23 cellular contexts compared by ENCODE assay signal in genomic region chr5:160155017-160155725, GRCh38. TPM values are rescaled to one million over a fixed set of nuclear protein-coding genes. Genes with fewer than 3 reads are reported as not detected.
DNase-seq lines count a peak whose midpoint lies in the region; FAIRE-seq and TF ChIP-seq lines count a peak whose summit lies in the region.
"Had no signal": no experiment of that assay in that cellular context is flagged by ENCODE, and none has a peak within 500 bp of the region (broad histone marks: within the 10 kb centered on the region; RNA-seq: fewer than 3 reads in every experiment).

No MANE protein-coding gene starts in this region.

- H3K27ac Mint-ChIP-seq in progenitor cell of endocrine pancreas: peak overlapping the region; percentile 29
- no peak overlapping the region for H3K27ac Mint-ChIP-seq in activated CD4-positive, alpha-beta memory T cell treated with anti-CD3 and anti-CD28 coated beads for 36 hours
- H3K27ac Mint-ChIP-seq: H9; naive thymus-derived CD8-positive, alpha-beta T cell had no signal

- H3K79me1 ChIP-seq in H1 (ENCODE audit: low read depth, low read length): no peaks in the 10 kb centered on the region; the same call in 1 of the 2 replicates

- no peak overlapping the region for H3K14ac ChIP-seq in H1 (ENCODE audit: insufficient read length)

- H3K4me2 ChIP-seq in GM23248 (ENCODE audit: unreplicated experiment) (no peak overlapping the region), H1 (ENCODE audit: insufficient read depth in 1 of 2, low read depth in 2 of 2, low read length in 2 of 2) (no peak overlapping the region)

- 97 to 100% methylated on average over 6 of the region's 6 CpGs for WGBS in GM23248 (ENCODE audit: low coverage in 1 of 2, low lambda C conversion rate in 2 of 2, missing lambda C conversion rate in 2 of 2), 2 experiments
- 96% methylated on average over 6 of the region's 6 CpGs; no CpG with 5 or more reads in 1 of the 2 experiments for WGBS in H1 (ENCODE audit: extremely low coverage in 1 of 2, insufficient coverage in 1 of 2, insufficient read length in 1 of 2, insufficient replicate concordance in 2 of 2, low coverage in 1 of 2, low lambda C conversion rate in 2 of 2, missing lambda C conversion rate in 1 of 2), 2 experiments

- H3K56ac ChIP-seq in H1 (replicated peaks; ENCODE audit: insufficient read length, low read depth, low read length): no peak overlapping the region

- H3K9me2 ChIP-seq in GM23248 (ENCODE audit: insufficient read depth): no peaks in the 10 kb centered on the region

- FAIRE-seq in H1 (lab: Jason Lieb, UNC): no peak
- no peak for FAIRE-seq in H54 (lab: Jason Lieb, UNC)

- TF ChIP-seq CTCF in H1 (IDR thresholded peaks at IDR 0.05; ENCODE audit: control extremely low read depth in 1 of 3, insufficient read depth in 1 of 3, low read depth in 1 of 3, low read length in 3 of 3) (no peak), progenitor cell of endocrine pancreas (IDR thresholded peaks at IDR 0.05; ENCODE audit: unreplicated experiment) (no peak)

- H3K79me2 ChIP-seq in GM23248 (ENCODE audit: insufficient read depth) (no peaks in the 10 kb centered on the region), H1 (ENCODE audit: control insufficient read depth in 1 of 2, insufficient read depth in 2 of 2, low read length in 2 of 2) (no peaks in the 10 kb centered on the region)

- in situ Hi-C loops in GM23248 (cut with MboI): no loop called here

- H2BK12ac ChIP-seq in H1 (ENCODE audit: low read depth, low read length): no peak overlapping the region

- H3K27me3 Mint-ChIP-seq in progenitor cell of endocrine pancreas: no peaks in the 10 kb centered on the region
- peaks cover 5% of the 10 kb centered on the region for H3K27me3 Mint-ChIP-seq in activated CD4-positive, alpha-beta memory T cell treated with anti-CD3 and anti-CD28 coated beads for 36 hours

- no peak overlapping the region for H3K9ac ChIP-seq in GM23248
- no peak overlapping the region for H3K9ac ChIP-seq in H1 (replicated peaks in 1 of 4; ENCODE audit: extremely low read depth in 1 of 4, low read depth in 3 of 4, low read length in 3 of 4)

- H3K9me3 ChIP-seq in GM23248 (ENCODE audit: low read depth) (no peaks in the 10 kb centered on the region), H1 (ENCODE audit: insufficient read depth in 2 of 2, low read depth in 1 of 2, low read length in 1 of 2) (no peaks in the 10 kb centered on the region)
- H3K9me3 ChIP-seq: thoracic aorta had no signal

- TF ChIP-seq EP300 in H1 (IDR thresholded peaks at IDR 0.05; ENCODE audit: borderline replicate concordance in 1 of 2, low read depth in 2 of 2, low read length in 2 of 2): no peak

- TF ChIP-seq POLR2A in H1 (IDR thresholded peaks at IDR 0.05; ENCODE audit: control extremely low read depth in 1 of 2, low read depth in 2 of 2, low read length in 2 of 2) (no peak), H54 (IDR thresholded peaks at IDR 0.05; ENCODE audit: low read depth, low read length) (no peak)

- H2BK20ac ChIP-seq in H1 (ENCODE audit: low read length): no peak overlapping the region

- CTCF ChIA-PET in H1 (lab: Charles Lee; ENCODE audit: partially characterized antibody): interaction anchor here (0.7 to 1.6 kb wide), 3 partner anchors 74 to 190 kb away, joined by 3 read pairs; no protein-coding TSS in a partner anchor
- CTCF ChIA-PET in activated CD4-positive, alpha-beta memory T cell treated with anti-CD3 and anti-CD28 coated beads for 36 hours (lab: Charles Lee): no interaction called here

- H3K18ac ChIP-seq in H1 (ENCODE audit: extremely low read depth, low read length): no peak overlapping the region

- no peak overlapping the region for H3K27ac ChIP-seq in GM23248
- no peak overlapping the region for H3K27ac ChIP-seq in H1 (ENCODE audit: low read depth, low read length)
- H3K27ac ChIP-seq: cardiac muscle cell, dorsolateral prefrontal cortex, thoracic aorta had no signal

- H3K36me3 ChIP-seq in GM23248 (ENCODE audit: low read depth) (no peaks in the 10 kb centered on the region), H1 (ENCODE audit: control insufficient read depth in 2 of 4, insufficient read depth in 4 of 4, low read length in 3 of 4) (no peaks in the 10 kb centered on the region)
- H3K36me3 ChIP-seq: cardiac muscle cell, thoracic aorta had no signal

- intact Hi-C loops in activated CD4-positive, alpha-beta memory T cell treated with anti-CD3 and anti-CD28 coated beads for 36 hours (cut with micrococcal nuclease): no loop called here

- no peak for TF ChIP-seq RAD21 in H1 (IDR thresholded peaks at IDR 0.05 in 1 of 2, conservative IDR thresholded peaks at IDR 0.05 in 1 of 2; ENCODE audit: low read depth in 2 of 2, low read length in 2 of 2)

- H4K91ac ChIP-seq in H1 (replicated peaks; ENCODE audit: insufficient read length, low read length): no peak overlapping the region

- no peak overlapping the region for H3K23ac ChIP-seq in H1 (ENCODE audit: insufficient read length)

- H3K4me1 Mint-ChIP-seq in progenitor cell of endocrine pancreas (ENCODE audit: low read depth): peaks cover 9% of the 10 kb centered on the region
- peaks cover 20% of the 10 kb centered on the region for H3K4me1 Mint-ChIP-seq in activated CD4-positive, alpha-beta memory T cell treated with anti-CD3 and anti-CD28 coated beads for 36 hours (ENCODE audit: low read depth)

- peaks cover 5% of the 10 kb centered on the region for H3K9me3 Mint-ChIP-seq in progenitor cell of endocrine pancreas (ENCODE audit: low read depth)
- no peaks in the 10 kb centered on the region for H3K9me3 Mint-ChIP-seq in activated CD4-positive, alpha-beta memory T cell treated with anti-CD3 and anti-CD28 coated beads for 36 hours
- H3K9me3 Mint-ChIP-seq: CD4-positive, alpha-beta memory T cell; H9; naive thymus-derived CD8-positive, alpha-beta T cell had no signal

- H3K36me3 Mint-ChIP-seq in progenitor cell of endocrine pancreas (ENCODE audit: insufficient read depth): peaks cover 2% of the 10 kb centered on the region
- H3K36me3 Mint-ChIP-seq in activated CD4-positive, alpha-beta memory T cell treated with anti-CD3 and anti-CD28 coated beads for 36 hours: no peaks in the 10 kb centered on the region
- H3K36me3 Mint-ChIP-seq: CD4-positive, alpha-beta memory T cell; naive thymus-derived CD8-positive, alpha-beta T cell had no signal

- no peaks in the 10 kb centered on the region for H3F3A ChIP-seq in GM23248 (ENCODE audit: insufficient read depth)

- no peaks in the 10 kb centered on the region for H3K27me3 ChIP-seq in GM23248 (replicated peaks; ENCODE audit: insufficient read depth)
- H3K27me3 ChIP-seq in H1 (replicated peaks in 1 of 4; ENCODE audit: control insufficient read depth in 3 of 4, extremely low read depth in 1 of 4, insufficient read depth in 3 of 4, low read length in 3 of 4): no peaks in the 10 kb centered on the region; a peak in 1 of 7 replicates
- H3K27me3 ChIP-seq: cardiac muscle cell, dorsolateral prefrontal cortex had no signal

- no peak overlapping the region for H4K8ac ChIP-seq in H1 (ENCODE audit: extremely low read depth, insufficient read depth, low read length)

- H2AFZ ChIP-seq in GM23248 (no peak overlapping the region), H1 (ENCODE audit: low read length) (no peak overlapping the region)

- H3K4me3 ChIP-seq in GM23248 (no peak overlapping the region), H1 (ENCODE audit: extremely low read depth in 1 of 4, insufficient read depth in 2 of 4, low read depth in 3 of 4, low read length in 4 of 4) (no peak overlapping the region)
- H3K4me3 ChIP-seq: cardiac muscle cell, dorsolateral prefrontal cortex, thoracic aorta had no signal

- DNase-seq in GM23248 (peak; percentile 30), M059J (ENCODE audit: low read depth) (peak; percentile 65), H1 (ENCODE audit: low read depth in 1 of 2, low spot score in 2 of 2) (no peak), progenitor cell of endocrine pancreas (ENCODE audit: low spot score, unreplicated experiment) (no peak), NOMO-1 treated with DMSO at 0.1 percent for 48 hours (lab: John Stamatoyannopoulos, UW; ENCODE audit: unreplicated experiment) (no peak), H54 (ENCODE audit: insufficient read length, low spot score) (no peak)
- no peak for DNase-seq in activated CD4-positive, alpha-beta memory T cell treated with anti-CD3 and anti-CD28 coated beads for 36 hours
- DNase-seq: activated CD4-positive, alpha-beta T cell treated with anti-CD3 and anti-CD28 coated beads, Interleukin-2, amount 50 U/mL, for 4 hours; activated effector memory CD4-positive, alpha-beta T cell treated with anti-CD3 and anti-CD28 coated beads, Interleukin-2, amount 50 U/mL, for 16 hours; CD4-positive, alpha-beta memory T cell; DMS79; dorsolateral prefrontal cortex; H9; mesenchymal stem cell; naive thymus-derived CD8-positive, alpha-beta T cell; NCI-H146; NCI-H2171 treated with DMSO at 0.1 percent for 48 hours; NCI-H526 treated with DMSO at 0.1 percent for 48 hours; stimulated activated CD4-positive, alpha-beta T cell treated with anti-CD3 and anti-CD28 coated beads, Interleukin-2, amount 100 ng/mL, for 24 hours; stimulated activated naive CD4-positive, alpha-beta T cell; T-helper 2 cell had no signal

- no peaks in the 10 kb centered on the region for H3K4me1 ChIP-seq in GM23248 (ENCODE audit: insufficient read depth)
- peaks cover 0 to 4% (median 4%) of the 10 kb centered on the region in 4 experiments; a peak in 6 of 7 replicates for H3K4me1 ChIP-seq in H1 (replicated peaks in 1 of 4; ENCODE audit: control insufficient read depth in 3 of 4, insufficient read depth in 4 of 4, low read length in 3 of 4)

- no peak overlapping the region for H2BK15ac ChIP-seq in H1 (ENCODE audit: low read length)

- H2BK120ac ChIP-seq in H1 (replicated peaks; ENCODE audit: low read depth, low read length): no peak overlapping the region

- H4K5ac ChIP-seq in H1 (ENCODE audit: insufficient read length, low read depth, low read length): no peak overlapping the region

- H4K20me1 ChIP-seq in GM23248 (ENCODE audit: insufficient read depth) (no peaks in the 10 kb centered on the region), H1 (replicated peaks in 1 of 2; ENCODE audit: control insufficient read depth in 1 of 2, insufficient read depth in 2 of 2, low read length in 2 of 2) (no peaks in the 10 kb centered on the region)

- POLR2A ChIA-PET in H1 (lab: Charles Lee; ENCODE audit: partially characterized antibody): interaction anchor here (0.7 to 0.9 kb wide), 2 partner anchors 12 to 21 kb away, joined by 3 read pairs; no protein-coding TSS in a partner anchor
- POLR2A ChIA-PET in activated CD4-positive, alpha-beta memory T cell treated with anti-CD3 and anti-CD28 coated beads for 36 hours (lab: Charles Lee): no interaction called here

- H2AK5ac ChIP-seq in H1 (ENCODE audit: low read depth, low read length): no peak overlapping the region

- H3K4me3 Mint-ChIP-seq in progenitor cell of endocrine pancreas (ENCODE audit: low read depth): no peak overlapping the region
- no peak overlapping the region for H3K4me3 Mint-ChIP-seq in activated CD4-positive, alpha-beta memory T cell treated with anti-CD3 and anti-CD28 coated beads for 36 hours
- H3K4me3 Mint-ChIP-seq: CD4-positive, alpha-beta memory T cell; H9; naive thymus-derived CD8-positive, alpha-beta T cell had no signal

- no peaks in the 10 kb centered on the region for H3K23me2 ChIP-seq in H1 (ENCODE audit: low read depth, low read length)

- no peak overlapping the region for H2BK5ac ChIP-seq in H1 (ENCODE audit: low read depth, low read length)

- no peak overlapping the region for H3K4ac ChIP-seq in H1 (replicated peaks; ENCODE audit: insufficient read length, low read depth, low read length)

RNA-seq across cellular contexts. Expression of gene PWWP2A, which starts 35.9 kb away (rescaled TPM):
- 13.0 and 13.2 TPM in 2 replicates for total RNA-seq in GM23248 (2014; rRNA removed; shearing (Covaris generic))
- polyA plus RNA-seq in GM23248 (2016; fragmentation: Nextera tagmentation; extraction: Ambion mirVana) (5.1 and 7.8 TPM in 2 replicates), H1 (2011; rRNA removed) (16.9 and 18.5 TPM in 2 replicates)
- total RNA-seq in M059J (2014; rRNA removed; shearing (Covaris generic)): 15.7 and 19.7 TPM in 2 replicates
- 60.0 and 63.0 TPM in 2 replicates for total RNA-seq in H1 (2021; fragmentation: NEBNext Ultra II Directional; extraction: Animal tissue kit (Norgen Biotek cat#: 25700))
- polyA plus RNA-seq in H1 (2011; cell fraction: cytosol; rRNA removed): 22.2 TPM
- 25.5 TPM for polyA plus RNA-seq in H1 (2011; cell fraction: nucleus; rRNA removed)
- 29.4 to 43.1 TPM (median 36.3 TPM) in 4 replicates for polyA plus RNA-seq in H1 (2012, experiment 1 of 2)
- 6.0 TPM for polyA plus RNA-seq in H1 (2012, experiment 2 of 2)
- 42.3 TPM for polyA plus RNA-seq in H1 (2013, experiment 1 of 2)
- 40.8 TPM for polyA plus RNA-seq in H1 (2013, experiment 2 of 2)
- 38.0 and 38.8 TPM in 2 replicates for polyA minus RNA-seq in H1 (2011; rRNA and poly(A)+ RNA removed)
- 25.3 TPM for polyA minus RNA-seq in H1 (2011; cell fraction: cytosol; rRNA and poly(A)+ RNA removed)
- 40.5 TPM for polyA minus RNA-seq in H1 (2011; cell fraction: nucleus; rRNA and poly(A)+ RNA removed)
- 33.3 and 42.7 TPM in 2 replicates for total RNA-seq in progenitor cell of endocrine pancreas
- total RNA-seq in activated CD4-positive, alpha-beta memory T cell treated with anti-CD3 and anti-CD28 coated beads for 36 hours: 10 to 100 TPM; 15.7 to 17.4 TPM

Comparison
In these comparisons a context has a peak if more than half of its experiments do, and no peak if none do; other contexts are left out.
1. DNase-seq: peak in GM23248 (single experiment) and M059J (single experiment); none in H1 (0 of 2), progenitor cell of endocrine pancreas (single experiment), activated CD4-positive, alpha-beta memory T cell treated with anti-CD3 and anti-CD28 coated beads for 36 hours (single experiment), NOMO-1 treated with DMSO at 0.1 percent for 48 hours (single experiment) and H54 (single experiment).